Comparison of ENCODE assay signal across 8 cellular contexts in the genomic region with DNA sequence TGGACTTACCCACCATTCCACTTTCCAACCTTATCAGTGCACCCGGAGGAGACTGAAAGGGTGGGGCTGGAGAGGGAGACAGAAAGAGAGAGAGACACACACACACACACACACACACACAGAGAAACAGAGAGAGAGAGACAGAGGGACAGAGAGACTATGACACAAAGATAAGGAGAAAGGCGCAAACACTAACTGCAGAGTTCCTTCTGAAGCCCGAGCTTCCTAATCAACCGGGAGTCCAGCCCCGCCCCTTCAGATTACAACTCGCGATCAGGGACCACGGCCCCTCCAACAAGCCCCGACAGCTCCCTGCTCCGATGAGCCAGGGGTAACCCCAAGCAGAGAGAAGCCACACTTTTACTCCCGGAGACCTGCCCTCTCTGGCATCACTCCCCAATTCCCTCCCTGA. TPM values are rescaled to one million over a fixed set of nuclear protein-coding genes. Genes with fewer than 3 reads are reported as not detected.
DNase-seq lines count a peak whose midpoint lies in the region; ATAC-seq lines count a peak whose summit lies in the region.

No MANE protein-coding gene starts in this region.

- peaks cover 48% of the 10 kb centered on the region for H3K27me3 Mint-ChIP-seq in central memory CD8-positive, alpha-beta T cell

- H3K36me3 Mint-ChIP-seq in central memory CD8-positive, alpha-beta T cell (ENCODE audit: insufficient read depth) = peaks cover 7% of the 10 kb centered on the region

- no peaks in the 10 kb centered on the region for H3K9me3 Mint-ChIP-seq in central memory CD8-positive, alpha-beta T cell

- no peak for ATAC-seq in central memory CD8-positive, alpha-beta T cell (replicated peaks; ENCODE audit: extremely low read depth, poor library complexity, severe bottlenecking)
- peak; percentile 35 for ATAC-seq in aorta (ENCODE audit: low FRiP score)
- no peak for ATAC-seq in GM19351 (IDR thresholded peaks at IDR 0.05; ENCODE audit: unreplicated experiment)

- H3K36me3 ChIP-seq in KOPT-K1 (ENCODE audit: insufficient read depth, low read length) (no peaks in the 10 kb centered on the region), aorta (ENCODE audit: control insufficient read depth in 1 of 2, insufficient read depth in 2 of 2, low read length in 1 of 2) (no peaks in the 10 kb centered on the region)

- peak overlapping the region; percentile 64 for H3K4me3 Mint-ChIP-seq in central memory CD8-positive, alpha-beta T cell

- peak overlapping the region; percentile 6 for H3K27ac Mint-ChIP-seq in central memory CD8-positive, alpha-beta T cell (ENCODE audit: low read depth)

- peaks cover 53% of the 10 kb centered on the region for H3K4me1 Mint-ChIP-seq in central memory CD8-positive, alpha-beta T cell

- intact Hi-C loops in aorta (cut with DNase I) = no loop called here

- H3K9me3 ChIP-seq in KOPT-K1 (ENCODE audit: insufficient read depth, low read length, poor library complexity, severe bottlenecking) = no peaks in the 10 kb centered on the region
- no peaks in the 10 kb centered on the region for H3K9me3 ChIP-seq in aorta (ENCODE audit: control insufficient read depth, low read length)

- 0 to 2% methylated on average over 11 of the region's 11 CpGs for WGBS in aorta, 2 donors

- peak overlapping the region; percentile 66 for H3K27ac ChIP-seq in KOPT-K1 (ENCODE audit: low read depth, low read length, poor library complexity, severe bottlenecking)
- H3K27ac ChIP-seq in aorta (ENCODE audit: low read depth in 1 of 2, low read length in 2 of 2) = no peak overlapping the region

- DNase-seq in AG08395 (ENCODE audit: low spot score) = peak; percentile 20
- no peak for DNase-seq in central memory CD8-positive, alpha-beta T cell (ENCODE audit: low spot score in 2 of 2)
- peak; percentile 25 for DNase-seq in medulla oblongata (ENCODE audit: extremely low spot score)
- peak in 1 of 2 donors; percentile 56 for DNase-seq in aorta
- DNase-seq in midbrain (lab: John Stamatoyannopoulos, UW) = no peak
- no peak for DNase-seq in NCI-H1048 (lab: John Stamatoyannopoulos, UW)

- no peaks in the 10 kb centered on the region for H3K4me1 ChIP-seq in aorta (ENCODE audit: control insufficient read depth in 1 of 2, insufficient read depth in 2 of 2, low read length in 2 of 2)

- no peaks in the 10 kb centered on the region for H3K27me3 ChIP-seq in aorta (ENCODE audit: control insufficient read depth in 1 of 2, insufficient read depth in 2 of 2, low read length in 1 of 2)

- H3K4me3 ChIP-seq in aorta (ENCODE audit: low read length in 2 of 2) = peak overlapping the region; percentile 30 to 61

RNA-seq across cellular contexts. Expression of gene GAL3ST4, which starts 0.5 kb away (rescaled TPM):
- total RNA-seq in aorta = 10 to 100 TPM in 1 of 2 donors, 1 to 10 TPM in 1; 4.4 to 14.9 TPM
- polyA plus RNA-seq in aorta = 10 to 100 TPM in 1 of 2 donors, 1 to 10 TPM in 1; 5.8 to 12.5 TPM

RNA-seq across cellular contexts. Expression of gene GPC2, which starts 9.3 kb away (rescaled TPM):
- total RNA-seq in aorta = 1 to 10 TPM in 1 of 2 donors, under 1 TPM in 1; 0.78 to 3.7 TPM
- polyA plus RNA-seq in aorta = 1 to 10 TPM in 1 of 2 donors, under 1 TPM in 1; 0.63 to 1.2 TPM

RNA-seq across cellular contexts. Expression of gene TRAPPC14, which starts 9.4 kb away (rescaled TPM):
- total RNA-seq in aorta = 10 to 100 TPM; 16.5 to 17.4 TPM
- polyA plus RNA-seq in aorta = 10 to 100 TPM in 1 of 2 donors, 1 to 10 TPM in 1; 3.6 to 28.2 TPM

RNA-seq across cellular contexts. Expression of gene STAG3, which starts 9.8 kb away (rescaled TPM):
- 1 to 10 TPM in 1 of 2 donors, under 1 TPM in 1; 0.96 to 1.5 TPM for total RNA-seq in aorta
- polyA plus RNA-seq in aorta = 1 to 10 TPM in 1 of 2 donors, under 1 TPM in 1; 0.13 to 1.7 TPM

RNA-seq across cellular contexts. Expression of gene LAMTOR4, which starts 19.2 kb away (rescaled TPM):
- 100 to 1,000 TPM in 1 of 2 donors, 10 to 100 TPM in 1; 80.2 to 104 TPM for total RNA-seq in aorta
- 100 to 1,000 TPM; 267 to 310 TPM for polyA plus RNA-seq in aorta

Comparison
In these comparisons a context has a peak if more than half of its experiments do, and no peak if none do; other contexts are left out.
1. DNase-seq: peak in AG08395 (single experiment) and medulla oblongata (single experiment); none in central memory CD8-positive, alpha-beta T cell (0 of 2), midbrain (single experiment) and NCI-H1048 (single experiment).